Comparison of ENCODE assay signal across 23 cellular contexts in genomic region chr1:38600286-38600685, GRCh38.
"Had no signal": no experiment of that assay in that cellular context is flagged by ENCODE, and none has a peak within 500 bp of the region (broad histone marks: within the 10 kb centered on the region; RNA-seq: fewer than 3 reads in every experiment).

No MANE protein-coding gene starts in this region.

- H3K4me3 ChIP-seq: colonic mucosa, esophagus squamous epithelium, gastrocnemius medialis, heart right ventricle, left lung, lower lobe of right lung, mucosa of descending colon had no signal

- H3K36me3 Mint-ChIP-seq: mesothelial cell of epicardium had no signal

- H3K9me3 ChIP-seq: colonic mucosa, esophagus squamous epithelium, gastrocnemius medialis, left lung, lower lobe of right lung, mucosa of descending colon had no signal

- H3K4me1 Mint-ChIP-seq: mesothelial cell of epicardium had no signal

- H3K4me3 Mint-ChIP-seq: dendritic cell treated with granulocyte-macrophage colony-stimulating factor and Interleukin-4, amounts not matched to agents 40 ng/mL and 50 ng/mL, for 4 days; effector memory CD8-positive, alpha-beta T cell; endodermal cell; mesothelial cell of epicardium had no signal

- DNase-seq: colonic mucosa; cortex of kidney; effector CD8-positive, alpha-beta T cell; effector memory CD8-positive, alpha-beta T cell; endodermal cell; erythroblast; esophagus squamous epithelium; foreskin fibroblast; foreskin melanocyte; gastrocnemius medialis; glutamatergic neuron; heart right ventricle; hippocampal formation; left cardiac atrium; left lung; left ventricle myocardium superior; lower lobe of right lung; mesenchymal stem cell; mucosa of descending colon had no signal

- H3K36me3 ChIP-seq: colonic mucosa, esophagus squamous epithelium, gastrocnemius medialis, heart right ventricle, left lung, lower lobe of right lung had no signal

- ATAC-seq: effector memory CD8-positive, alpha-beta T cell; esophagus mucosa; gastrocnemius medialis; heart right ventricle; left cardiac atrium; left lung; left ventricle myocardium superior; lower lobe of right lung; mucosa of descending colon had no signal

- H3K27ac Mint-ChIP-seq: dendritic cell treated with granulocyte-macrophage colony-stimulating factor and Interleukin-4, amounts not matched to agents 40 ng/mL and 50 ng/mL, for 4 days; effector memory CD8-positive, alpha-beta T cell; endodermal cell; mesothelial cell of epicardium had no signal

- H3K27ac ChIP-seq: colonic mucosa, epithelial cell of prostate, esophagus squamous epithelium, gastrocnemius medialis, heart right ventricle, left lung, lower lobe of right lung had no signal

- H3K27me3 ChIP-seq: colonic mucosa, esophagus squamous epithelium had no signal

- H3K9me3 Mint-ChIP-seq: dendritic cell treated with granulocyte-macrophage colony-stimulating factor and Interleukin-4, amounts not matched to agents 40 ng/mL and 50 ng/mL, for 4 days; effector memory CD8-positive, alpha-beta T cell; endodermal cell; mesothelial cell of epicardium had no signal

- H3K4me1 ChIP-seq: colonic mucosa, gastrocnemius medialis, heart right ventricle, left lung, lower lobe of right lung had no signal
